Comparison of ENCODE assay signal across 1 cellular context in genomic region chr1:196401454-196401838, GRCh38.
TF ChIP-seq lines count a peak whose summit lies in the region.

No MANE protein-coding gene starts in this region.

TF ChIP-seq in HCT116, 20 proteins besides CTCF, POLR2A, EP300 and RAD21 (continued from another document):
- TF ChIP-seq ZNF274 (IDR thresholded peaks at IDR 0.05; ENCODE audit: low read depth, low read length) (no peak), FOSL1 (IDR thresholded peaks at IDR 0.05; ENCODE audit: low read depth) (no peak), JUND (IDR thresholded peaks at IDR 0.05) (no peak), SIN3A (IDR thresholded peaks at IDR 0.05; ENCODE audit: low read depth) (no peak), REST (IDR thresholded peaks at IDR 0.05; ENCODE audit: low read depth) (no peak)
